ENCODE assay signal across 17 cellular contexts in genomic region chr6:15475261-15475660, GRCh38.
DNase-seq lines count a peak whose midpoint lies in the region; ATAC-seq and TF ChIP-seq lines count a peak whose summit lies in the region.
"Had no signal": no experiment of that assay in that cellular context is flagged by ENCODE, and none has a peak within 500 bp of the region (broad histone marks: within the 10 kb centered on the region; RNA-seq: fewer than 3 reads in every experiment).

No MANE protein-coding gene starts in this region.

- no peak overlapping the region for H3K18ac ChIP-seq in mesendoderm (ENCODE audit: low read length)

- H3K9me2 ChIP-seq in GM23338 (ENCODE audit: insufficient read depth), result no peaks in the 10 kb centered on the region

- WGBS in psoas muscle, 3 donors, result 57 to 65% (median 63%) methylated on average over 6 of the region's 6 CpGs
- no CpG with 5 or more reads among the region's 6 CpGs for WGBS in mesendoderm (ENCODE audit: extremely low coverage, insufficient coverage, low lambda C conversion rate)

- H3K4me3 Mint-ChIP-seq in activated naive CD8-positive, alpha-beta T cell, result no peak overlapping the region
- H3K4me3 Mint-ChIP-seq in activated naive CD8-positive, alpha-beta T cell treated with anti-CD3 and anti-CD28 coated beads for 36 hours, result no peak overlapping the region
- no peak overlapping the region for H3K4me3 Mint-ChIP-seq in GM23338
- H3K4me3 Mint-ChIP-seq in central memory CD8-positive, alpha-beta T cell, result no peak overlapping the region

- peaks cover 11% of the 10 kb centered on the region; the same call in 1 of the 2 replicates for H3F3A ChIP-seq in GM23338 (replicated peaks; ENCODE audit: low read depth)

- no peaks in the 10 kb centered on the region for H3K9me3 ChIP-seq in psoas muscle
- H3K9me3 ChIP-seq: HAP-1, sigmoid colon, vagina had no signal

- H3K27me3 ChIP-seq in GM23338 (ENCODE audit: insufficient read depth) (no peaks in the 10 kb centered on the region), psoas muscle (ENCODE audit: insufficient read depth in 3 of 3, low read length in 2 of 3) (no peaks in the 10 kb centered on the region), mesendoderm (ENCODE audit: insufficient read depth, low read length, poor library complexity) (no peaks in the 10 kb centered on the region)
- H3K27me3 ChIP-seq: sigmoid colon, vagina had no signal

- H3K4ac ChIP-seq in mesendoderm (ENCODE audit: low read depth, low read length), result no peak overlapping the region

- no peak overlapping the region for H2BK15ac ChIP-seq in mesendoderm (replicated peaks; ENCODE audit: low read depth)

- H3K4me1 Mint-ChIP-seq in activated naive CD8-positive, alpha-beta T cell (ENCODE audit: low read depth), result peaks cover 29% of the 10 kb centered on the region
- H3K4me1 Mint-ChIP-seq in activated naive CD8-positive, alpha-beta T cell treated with anti-CD3 and anti-CD28 coated beads for 36 hours, result peaks cover 26% of the 10 kb centered on the region
- peaks cover 76% of the 10 kb centered on the region for H3K4me1 Mint-ChIP-seq in GM23338
- peaks cover 36% of the 10 kb centered on the region for H3K4me1 Mint-ChIP-seq in central memory CD8-positive, alpha-beta T cell

- no peak overlapping the region for H3K23ac ChIP-seq in mesendoderm (ENCODE audit: low read length)

- H4K20me1 ChIP-seq in GM23338 (replicated peaks; ENCODE audit: insufficient read depth), result peaks cover 97% of the 10 kb centered on the region

- intact Hi-C loops in psoas muscle (cut with DNase I), result loop anchor here (5.0 to 10.0 kb wide), 2 partner anchors 220 to 228 kb away; partner anchors contain the start of gene JARID2 (in 1 of the 2)

- no peak for DNase-seq in activated naive CD8-positive, alpha-beta T cell treated with anti-CD3 and anti-CD28 coated beads for 36 hours
- DNase-seq in GM23338 (ENCODE audit: low spot score) (no peak), psoas muscle (no peak), mesendoderm (no peak)
- DNase-seq in central memory CD8-positive, alpha-beta T cell (ENCODE audit: low spot score in 2 of 2), result no peak
- DNase-seq in activated CD4-positive, alpha-beta T cell treated with anti-CD3 and anti-CD28 coated beads for 48 hours, result no peak
- no peak for DNase-seq in stimulated activated CD4-positive, alpha-beta T cell treated with anti-CD3 and anti-CD28 coated beads, Interleukin-4, amount 100 ng/mL, for 24 hours
- DNase-seq: activated gamma-delta T cell treated with Interleukin-2 at 50 U/mL for 16 hours, NCI-H1930, PC-3, sigmoid colon had no signal

- H3K36me3 ChIP-seq in GM23338 (ENCODE audit: insufficient read depth), result peaks cover 17% of the 10 kb centered on the region
- no peaks in the 10 kb centered on the region for H3K36me3 ChIP-seq in psoas muscle (ENCODE audit: insufficient read depth in 1 of 2, low read depth in 1 of 2)
- H3K36me3 ChIP-seq in mesendoderm (ENCODE audit: control insufficient read depth, insufficient read depth, low read length), result no peaks in the 10 kb centered on the region
- H3K36me3 ChIP-seq: HAP-1 had no signal

- no peak overlapping the region for H2AK5ac ChIP-seq in mesendoderm (ENCODE audit: low read length)

- H3K4me1 ChIP-seq in GM23338 (ENCODE audit: insufficient read depth) (peaks cover 74% of the 10 kb centered on the region), psoas muscle (peaks cover 56% of the 10 kb centered on the region), mesendoderm (ENCODE audit: control insufficient read depth, low read depth, low read length) (peaks cover 3% of the 10 kb centered on the region)

- peaks cover 29% of the 10 kb centered on the region for H3K36me3 Mint-ChIP-seq in activated naive CD8-positive, alpha-beta T cell
- H3K36me3 Mint-ChIP-seq in activated naive CD8-positive, alpha-beta T cell treated with anti-CD3 and anti-CD28 coated beads for 36 hours, result peaks cover 26% of the 10 kb centered on the region
- peaks cover 50% of the 10 kb centered on the region for H3K36me3 Mint-ChIP-seq in GM23338 (ENCODE audit: low read depth)
- H3K36me3 Mint-ChIP-seq in central memory CD8-positive, alpha-beta T cell (ENCODE audit: insufficient read depth), result peaks cover 9% of the 10 kb centered on the region

- H4K8ac ChIP-seq in mesendoderm (ENCODE audit: low read depth, low read length), result no peak overlapping the region

- no peak overlapping the region for H3K56ac ChIP-seq in mesendoderm (ENCODE audit: low read length)

- H3K79me2 ChIP-seq in GM23338 (replicated peaks; ENCODE audit: insufficient read depth), result peaks cover 100% of the 10 kb centered on the region
- H3K79me2 ChIP-seq in mesendoderm (ENCODE audit: control insufficient read depth, insufficient read depth, low read length), result peaks cover 52% of the 10 kb centered on the region

- H3K4me2 ChIP-seq in GM23338 (no peak overlapping the region), mesendoderm (ENCODE audit: low read length) (no peak overlapping the region)

- H3K79me1 ChIP-seq in mesendoderm (ENCODE audit: low read length), result peaks cover 25% of the 10 kb centered on the region

- peak overlapping the region; percentile 61 for H3K27ac Mint-ChIP-seq in activated naive CD8-positive, alpha-beta T cell
- no peak overlapping the region for H3K27ac Mint-ChIP-seq in activated naive CD8-positive, alpha-beta T cell treated with anti-CD3 and anti-CD28 coated beads for 36 hours
- peak overlapping the region; percentile 6; the same call in 1 of the 2 replicates for H3K27ac Mint-ChIP-seq in GM23338
- H3K27ac Mint-ChIP-seq in central memory CD8-positive, alpha-beta T cell (ENCODE audit: low read depth), result peak overlapping the region; percentile 29

- ATAC-seq in GM23338 (no peak), psoas muscle (no peak)
- no peak for ATAC-seq in central memory CD8-positive, alpha-beta T cell (replicated peaks; ENCODE audit: extremely low read depth, poor library complexity, severe bottlenecking)
- ATAC-seq: K562, PC-3 had no signal

- TF ChIP-seq CTCF in GM23338 (conservative IDR thresholded peaks at IDR 0.05; ENCODE audit: low read depth in 2 of 2) (no peak), psoas muscle (IDR thresholded peaks at IDR 0.05) (no peak)

- H3K27ac ChIP-seq in GM23338 (ENCODE audit: low read depth) (no peak overlapping the region), psoas muscle (peak overlapping the region; percentile 79), mesendoderm (ENCODE audit: low read depth, low read length) (no peak overlapping the region)
- H3K27ac ChIP-seq: HL-60, vagina had no signal

- H3K27me3 Mint-ChIP-seq in activated naive CD8-positive, alpha-beta T cell, result no peaks in the 10 kb centered on the region
- no peaks in the 10 kb centered on the region for H3K27me3 Mint-ChIP-seq in activated naive CD8-positive, alpha-beta T cell treated with anti-CD3 and anti-CD28 coated beads for 36 hours
- peaks cover 45% of the 10 kb centered on the region for H3K27me3 Mint-ChIP-seq in GM23338 (ENCODE audit: insufficient read depth, low read depth, poor library complexity)
- no peaks in the 10 kb centered on the region for H3K27me3 Mint-ChIP-seq in central memory CD8-positive, alpha-beta T cell

- H3K9ac ChIP-seq in mesendoderm (ENCODE audit: low read length), result no peak overlapping the region

- H3K9me3 Mint-ChIP-seq in activated naive CD8-positive, alpha-beta T cell (ENCODE audit: low read depth), result no peaks in the 10 kb centered on the region
- no peaks in the 10 kb centered on the region for H3K9me3 Mint-ChIP-seq in activated naive CD8-positive, alpha-beta T cell treated with anti-CD3 and anti-CD28 coated beads for 36 hours
- no peaks in the 10 kb centered on the region for H3K9me3 Mint-ChIP-seq in GM23338
- H3K9me3 Mint-ChIP-seq in central memory CD8-positive, alpha-beta T cell, result no peaks in the 10 kb centered on the region

- H3K4me3 ChIP-seq in GM23338 (no peak overlapping the region), psoas muscle (no peak overlapping the region), mesendoderm (ENCODE audit: low read length) (no peak overlapping the region)
- H3K4me3 ChIP-seq: coronary artery, HAP-1, K562, sigmoid colon, vagina had no signal

- H2BK120ac ChIP-seq in mesendoderm (ENCODE audit: low read depth, low read length), result no peak overlapping the region

- H4K5ac ChIP-seq in mesendoderm (ENCODE audit: low read length), result no peak overlapping the region

- no peak overlapping the region for H2BK5ac ChIP-seq in mesendoderm (ENCODE audit: low read length)

- no peak overlapping the region for H2AFZ ChIP-seq in GM23338

TF ChIP-seq in GM23338, 12 proteins besides CTCF, POLR2A, EP300 and RAD21 (continues in another document):
- TF ChIP-seq STAT1 (IDR thresholded peaks at IDR 0.05; ENCODE audit: unreplicated experiment), result no peak
